In the genomic region with DNA sequence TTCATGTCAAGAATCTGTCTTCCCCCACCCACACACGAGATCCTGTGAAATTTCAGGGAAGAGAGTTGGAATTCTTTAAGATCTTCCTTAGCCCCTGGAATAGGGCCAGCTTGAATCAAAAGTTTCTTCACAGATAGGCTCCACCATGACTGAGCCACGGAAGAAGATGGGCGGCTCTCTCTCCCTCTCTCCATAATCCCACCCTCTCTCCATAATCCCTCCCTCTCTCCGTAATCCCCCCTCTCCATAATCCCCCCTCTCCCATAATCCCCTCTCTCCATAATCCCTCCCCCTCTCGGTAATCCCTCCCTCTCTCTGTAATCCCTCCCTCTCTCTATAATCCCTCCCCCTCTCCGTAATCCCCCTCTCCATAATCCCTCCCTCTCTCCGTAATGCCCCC, we compare ENCODE assay signal across 12 cellular contexts.
"Had no signal": no experiment of that assay in that cellular context is flagged by ENCODE, and none has a peak within 500 bp of the region (broad histone marks: within the 10 kb centered on the region; RNA-seq: fewer than 3 reads in every experiment).

No MANE protein-coding gene starts in this region.

- ATAC-seq: activated CD8-positive, alpha-beta memory T cell treated with anti-CD3 and anti-CD28 coated beads, Interleukin-2, amount 10 ng/mL, durations not matched to agents 7 days and 5 days; naive thymus-derived CD4-positive, alpha-beta T cell; pancreas; stimulated activated naive B cell treated with anti-CD40 and anti-IgM and Interleukin-4, amounts not matched to agents 10 μg/mL and 1 μg/mL and 100 μg/mL, for 72 hours; upper lobe of right lung had no signal

- DNase-seq: activated B cell treated with CpG ODN at 0.5 μM for 24 hours; activated CD4-positive, alpha-beta memory T cell treated with anti-CD3 and anti-CD28 coated beads, Interleukin-2, amount 10 ng/mL, durations not matched to agents 7 days and 5 days; activated CD4-positive, alpha-beta T cell treated with anti-CD3 and anti-CD28 coated beads for 48 hours; activated CD8-positive, alpha-beta memory T cell treated with anti-CD3 and anti-CD28 coated beads, Interleukin-2, amount 10 ng/mL, durations not matched to agents 7 days and 5 days; effector CD8-positive, alpha-beta T cell; esophagus squamous epithelium; mesendoderm; naive thymus-derived CD4-positive, alpha-beta T cell; pancreas; sigmoid colon; stimulated activated naive B cell treated with anti-CD40 and anti-IgM and Interleukin-4, amounts not matched to agents 10 μg/mL and 1 μg/mL and 100 μg/mL, for 72 hours; upper lobe of right lung had no signal
